In genomic region chr7:150824379-150825177, GRCh38 we compare ENCODE assay signal across 1 cellular context.
TF ChIP-seq lines count a peak whose summit lies in the region.

No MANE protein-coding gene starts in this region.

TF ChIP-seq in K562, 482 proteins besides CTCF, POLR2A, EP300 and RAD21 (continued from another document and continues in another):
- TF ChIP-seq PRDM10 (IDR thresholded peaks at IDR 0.05; ENCODE audit: partially characterized antibody) (no peak), CREBBP (IDR thresholded peaks at IDR 0.05; ENCODE audit: low read depth, low read length) (no peak), ZBTB40 (IDR thresholded peaks at IDR 0.05) (no peak), ZBTB40 (CRISPR knock-in tag; IDR thresholded peaks at IDR 0.05) (no peak), NBN (IDR thresholded peaks at IDR 0.05; ENCODE audit: low read depth) (no peak), TSHZ1 (CRISPR knock-in tag; IDR thresholded peaks at IDR 0.05) (no peak), JUND (IDR thresholded peaks at IDR 0.05; ENCODE audit: borderline replicate concordance, low read depth, low read length) (peak; percentile 30; the same call in 1 of the 2 replicates), JUND (tag; IDR thresholded peaks at IDR 0.05; ENCODE audit: borderline replicate concordance, low read depth, low read length) (no peak), HOMEZ (CRISPR knock-in tag; IDR thresholded peaks at IDR 0.05) (0 out of 2 replicates have a peak, but pooled peaks have one; percentile 41), ZNF239 (CRISPR knock-in tag; IDR thresholded peaks at IDR 0.05) (no peak), ZNF766 (CRISPR knock-in tag; conservative IDR thresholded peaks at IDR 0.05) (peak; percentile 55; the same call in 1 of the 2 replicates), SMAD3 (CRISPR knock-in tag; conservative IDR thresholded peaks at IDR 0.05) (no peak), TEAD1 (CRISPR knock-in tag; IDR thresholded peaks at IDR 0.05) (no peak), ZNF583 (CRISPR knock-in tag; IDR thresholded peaks at IDR 0.05) (peak; percentile 61; the same call in 1 of the 2 replicates), BRCA1 (IDR thresholded peaks at IDR 0.05) (no peak), BRCA1 (CRISPR knock-in tag; IDR thresholded peaks at IDR 0.05) (no peak), ZNF212 (CRISPR knock-in tag; IDR thresholded peaks at IDR 0.05) (no peak), SRSF7 (optimal IDR thresholded peaks at IDR 0.05; ENCODE audit: low read depth, low read length) (no peak), CXXC5 (CRISPR knock-in tag; IDR thresholded peaks at IDR 0.05) (no peak; the same call in 1 of the 2 replicates), ATF1 (CRISPR knock-in tag; IDR thresholded peaks at IDR 0.05) (no peak), ATF1 (tag; IDR thresholded peaks at IDR 0.05) (no peak), ZNF699 (CRISPR knock-in tag; IDR thresholded peaks at IDR 0.05; ENCODE audit: insufficient replicate concordance) (no peak), HEY1 (CRISPR knock-in tag; IDR thresholded peaks at IDR 0.05; ENCODE audit: borderline replicate concordance) (no peak), CCNT2 (IDR thresholded peaks at IDR 0.05; ENCODE audit: borderline replicate concordance, extremely low read depth, insufficient read length, low read depth, low read length) (no peak), SUPT5H (IDR thresholded peaks at IDR 0.05) (no peak), E2F6 (IDR thresholded peaks at IDR 0.05; ENCODE audit: borderline replicate concordance in 1 of 2, extremely low read depth in 1 of 2, insufficient read depth in 1 of 2, insufficient read length in 1 of 2, low read depth in 1 of 2, low read length in 1 of 2, poor library complexity in 1 of 2, severe bottlenecking in 1 of 2) (peak; percentile 14 to 47), ZNF175 (CRISPR knock-in tag; IDR thresholded peaks at IDR 0.05; ENCODE audit: low read depth) (0 out of 2 replicates have a peak, but pooled peaks have one; percentile 16), FOS (IDR thresholded peaks at IDR 0.05; ENCODE audit: extremely low read depth, insufficient read length) (peak; percentile 65), YBX1 (IDR thresholded peaks at IDR 0.05) (no peak), UBTF (IDR thresholded peaks at IDR 0.05; ENCODE audit: borderline replicate concordance in 1 of 2, low read depth in 2 of 2, low read length in 2 of 2) (no peak), ZNF707 (CRISPR knock-in tag; conservative IDR thresholded peaks at IDR 0.05) (no peak), ETS1 (conservative IDR thresholded peaks at IDR 0.05; ENCODE audit: control insufficient read depth, low read depth, low read length) (no peak)
